In genomic region chr2:231712462-231713021, GRCh38 we compare ENCODE assay signal across 8 cellular contexts. TPM values are rescaled to one million over a fixed set of nuclear protein-coding genes. Genes with fewer than 3 reads are reported as not detected.
A peak's percentile ranks its signal among the peaks of the same experiment; 100 is the strongest.
DNase-seq lines count a peak whose midpoint lies in the region; TF ChIP-seq lines count a peak whose summit lies in the region.
"Not testable (repeated sequence)": the region's sequence is repeated elsewhere in the genome, so short reads cannot be mapped to it uniquely, and the experiment has no call there.

No MANE protein-coding gene starts in this region.

- H3K79me2 ChIP-seq in OCI-LY1 (ENCODE audit: insufficient read depth, low read length): peaks cover 38% of the 10 kb centered on the region

- not testable (repeated sequence) for TF ChIP-seq CTCF in GM12864 (IDR thresholded peaks at IDR 0.05; ENCODE audit: low read depth, low read length, missing control alignments); OCI-LY1 (IDR thresholded peaks at IDR 0.05; ENCODE audit: low read length); mesothelial cell of epicardium (IDR thresholded peaks at IDR 0.05; ENCODE audit: unreplicated experiment); tibial artery (IDR thresholded peaks at IDR 0.05)

- peaks cover 32% of the 10 kb centered on the region for H3K4me1 ChIP-seq in OCI-LY1 (ENCODE audit: insufficient read depth, low read length, severe bottlenecking)
- peaks cover 59% of the 10 kb centered on the region for H3K4me1 ChIP-seq in adipocyte (ENCODE audit: control insufficient read depth, insufficient read depth, low read length)
- peaks cover 11 to 14% of the 10 kb centered on the region in 2 donors for H3K4me1 ChIP-seq in esophagus (ENCODE audit: control insufficient read depth in 2 of 2, insufficient read depth in 2 of 2, low read length in 1 of 2)
- H3K4me1 ChIP-seq in tibial artery: peaks cover 0 to 58% (median 38%) of the 10 kb centered on the region in 4 donors

- peak overlapping the region; percentile 81 for H3K4me3 Mint-ChIP-seq in activated CD4-positive, alpha-beta memory T cell treated with anti-CD3 and anti-CD28 coated beads, Interleukin-2, amount 10 ng/mL, durations not matched to agents 7 days and 5 days
- H3K4me3 Mint-ChIP-seq in mesothelial cell of epicardium: peak overlapping the region; percentile 88

- H3K36me3 ChIP-seq in OCI-LY1 (ENCODE audit: insufficient read depth, low read length) (peaks cover 54% of the 10 kb centered on the region), adipocyte (ENCODE audit: control insufficient read depth, insufficient read depth, low read length, severe bottlenecking) (peaks cover 17% of the 10 kb centered on the region), esophagus (ENCODE audit: control insufficient read depth in 2 of 2, insufficient read depth in 2 of 2, low read length in 1 of 2) (peaks cover 6 to 15% of the 10 kb centered on the region in 2 donors), tibial artery (peaks cover 16 to 26% (median 17%) of the 10 kb centered on the region in 3 donors)

- peaks cover 28% of the 10 kb centered on the region for H3K4me1 Mint-ChIP-seq in activated CD4-positive, alpha-beta memory T cell treated with anti-CD3 and anti-CD28 coated beads, Interleukin-2, amount 10 ng/mL, durations not matched to agents 7 days and 5 days
- peaks cover 27% of the 10 kb centered on the region for H3K4me1 Mint-ChIP-seq in mesothelial cell of epicardium

- DNase-seq in GM12864 (ENCODE audit: low read depth); adipocyte (ENCODE audit: low read depth); mesothelial cell of epicardium (ENCODE audit: low spot score in 2 of 2, unreplicated experiment in 2 of 2); tibial artery: not testable (repeated sequence)
- DNase-seq in activated CD4-positive, alpha-beta memory T cell treated with anti-CD3 and anti-CD28 coated beads, Interleukin-2, amount 10 ng/mL, durations not matched to agents 7 days and 5 days: peak; percentile 49
- peak; percentile 69 for DNase-seq in stimulated activated CD4-positive, alpha-beta T cell treated with anti-CD3 and anti-CD28 coated beads, Interleukin-15, amount 100 ng/mL, for 24 hours

- CTCF ChIA-PET in activated CD4-positive, alpha-beta memory T cell treated with anti-CD3 and anti-CD28 coated beads, Interleukin-2, amount 10 ng/mL, durations not matched to agents 7 days and 5 days (lab: Charles Lee): interaction anchor here (0.5 to 8.0 kb wide), 6 partner anchors 9 to 201 kb away, joined by 4 to 244 read pairs (median 64); no protein-coding TSS in a partner anchor

- not testable (repeated sequence) for H3K27me3 ChIP-seq in OCI-LY1 (ENCODE audit: insufficient read depth, low read length); adipocyte (replicated peaks; ENCODE audit: control insufficient read depth, insufficient read depth, low read length); esophagus (ENCODE audit: control insufficient read depth in 1 of 2, insufficient read depth in 2 of 2, low read length in 2 of 2); tibial artery

- not testable (repeated sequence) for H3K9me2 ChIP-seq in OCI-LY1 (ENCODE audit: low read depth, low read length)

- H4K20me1 ChIP-seq in OCI-LY1 (ENCODE audit: insufficient read depth, low read length): not testable (repeated sequence)

- peak overlapping the region; percentile 87 for H3K4me2 ChIP-seq in OCI-LY1 (ENCODE audit: low read length)

- not testable (repeated sequence) for H3K9me3 ChIP-seq in OCI-LY1 (ENCODE audit: low read length); adipocyte (ENCODE audit: control insufficient read depth, low read length); esophagus (ENCODE audit: control insufficient read depth in 2 of 2, insufficient read depth in 1 of 2, low read depth in 1 of 2, low read length in 1 of 2); tibial artery

- WGBS in esophagus, 2 donors: 41 to 48% methylated on average over 14 to 18 of the region's 18 CpGs

- not testable (repeated sequence) for H3K9ac ChIP-seq in OCI-LY1 (ENCODE audit: low read length)
- peak overlapping the region; percentile 96 for H3K9ac ChIP-seq in adipocyte (ENCODE audit: low read length)

- peaks cover 35% of the 10 kb centered on the region for H3F3A ChIP-seq in OCI-LY1 (ENCODE audit: insufficient read depth, low read length)

- peak overlapping the region; percentile 87 for H3K27ac Mint-ChIP-seq in activated CD4-positive, alpha-beta memory T cell treated with anti-CD3 and anti-CD28 coated beads, Interleukin-2, amount 10 ng/mL, durations not matched to agents 7 days and 5 days
- peak overlapping the region; percentile 91 for H3K27ac Mint-ChIP-seq in mesothelial cell of epicardium

- H3K4me3 ChIP-seq in GM12864 (ENCODE audit: low read depth, low read length): peak overlapping the region; percentile 93
- H3K4me3 ChIP-seq in OCI-LY1 (ENCODE audit: low read depth, low read length, poor library complexity, severe bottlenecking): peak overlapping the region; percentile 92
- H3K4me3 ChIP-seq in adipocyte (ENCODE audit: low read length): peak overlapping the region; percentile 95
- peak overlapping the region in 1 of 2 donors; percentile 88 for H3K4me3 ChIP-seq in esophagus (ENCODE audit: low read depth in 1 of 2, low read length in 2 of 2)
- not testable (repeated sequence) for H3K4me3 ChIP-seq in tibial artery

- intact Hi-C loops in tibial artery (cut with DNase I; ENCODE audit: low total_unique reads): not testable (repeated sequence)

- H3K9me3 Mint-ChIP-seq in activated CD4-positive, alpha-beta memory T cell treated with anti-CD3 and anti-CD28 coated beads, Interleukin-2, amount 10 ng/mL, durations not matched to agents 7 days and 5 days; mesothelial cell of epicardium: not testable (repeated sequence)

- not testable (repeated sequence) for H3K27me3 Mint-ChIP-seq in activated CD4-positive, alpha-beta memory T cell treated with anti-CD3 and anti-CD28 coated beads, Interleukin-2, amount 10 ng/mL, durations not matched to agents 7 days and 5 days; mesothelial cell of epicardium (ENCODE audit: low read depth)

- not testable (repeated sequence) for H2AFZ ChIP-seq in OCI-LY1 (ENCODE audit: low read length)

- H3K36me3 Mint-ChIP-seq in activated CD4-positive, alpha-beta memory T cell treated with anti-CD3 and anti-CD28 coated beads, Interleukin-2, amount 10 ng/mL, durations not matched to agents 7 days and 5 days (ENCODE audit: low read depth): peaks cover 46% of the 10 kb centered on the region
- peaks cover 16% of the 10 kb centered on the region for H3K36me3 Mint-ChIP-seq in mesothelial cell of epicardium

- H3K27ac ChIP-seq in OCI-LY1 (ENCODE audit: low read depth, low read length, poor library complexity, severe bottlenecking): peak overlapping the region; percentile 68
- peak overlapping the region; percentile 47 to 78 for H3K27ac ChIP-seq in esophagus (ENCODE audit: low read depth in 2 of 2, low read length in 1 of 2)
- peak overlapping the region; percentile 99 for H3K27ac ChIP-seq in tibial artery

- POLR2A ChIA-PET in activated CD4-positive, alpha-beta memory T cell treated with anti-CD3 and anti-CD28 coated beads, Interleukin-2, amount 10 ng/mL, durations not matched to agents 7 days and 5 days (lab: Charles Lee): interaction anchor here (1.4 to 5.3 kb wide), 7 partner anchors 9 to 248 kb away, joined by 3 to 83 read pairs (median 6); partner anchors contain the start of gene NCL

RNA-seq across cellular contexts. Expression of gene PTMA, which starts 4.2 kb away (rescaled TPM):
- total RNA-seq in activated CD4-positive, alpha-beta memory T cell treated with anti-CD3 and anti-CD28 coated beads, Interleukin-2, amount 10 ng/mL, durations not matched to agents 7 days and 5 days: 1,000 to 10,000 TPM; 1,300 to 1,326 TPM
- polyA plus RNA-seq in esophagus: 1,000 to 10,000 TPM; 1,139 to 1,606 TPM
- 1,098 to 1,149 TPM (median 1,136 TPM) in 3 replicates for total RNA-seq in mesothelial cell of epicardium
